Comparison of ENCODE assay signal across 9 cellular contexts in the genomic region with DNA sequence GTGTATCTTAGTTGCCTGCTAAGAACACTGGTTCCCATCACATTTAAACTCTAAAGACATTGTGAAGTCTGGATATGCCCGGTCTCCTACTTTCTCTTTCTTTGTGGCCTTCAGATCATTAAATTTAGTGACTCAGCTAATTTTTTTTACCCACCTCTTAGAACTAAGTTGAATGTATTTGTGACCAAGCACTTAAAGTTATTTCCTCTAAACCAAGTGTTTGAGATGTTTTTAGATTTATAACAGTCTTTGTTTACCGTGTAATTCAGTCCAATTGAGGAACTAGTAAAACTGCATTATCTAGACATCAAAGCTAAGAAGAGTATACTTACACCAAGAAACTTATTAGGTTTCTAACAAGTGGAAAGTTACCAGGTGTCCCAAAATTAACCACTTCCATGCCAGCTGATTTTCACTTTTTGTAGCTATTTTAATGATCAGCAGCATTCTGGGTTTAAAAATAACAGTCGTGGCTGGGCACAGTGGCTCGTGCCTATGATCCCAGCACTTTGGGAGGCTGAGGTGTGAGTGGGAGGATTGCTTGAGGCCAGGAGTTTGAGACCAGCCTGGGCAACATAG. TPM values are rescaled to one million over a fixed set of nuclear protein-coding genes. Genes with fewer than 3 reads are reported as not detected.
DNase-seq lines count a peak whose midpoint lies in the region; ATAC-seq and TF ChIP-seq lines count a peak whose summit lies in the region.
"Had no signal": no experiment of that assay in that cellular context is flagged by ENCODE, and none has a peak within 500 bp of the region (broad histone marks: within the 10 kb centered on the region; RNA-seq: fewer than 3 reads in every experiment).

No MANE protein-coding gene starts in this region.

- no peak overlapping the region for H3K27ac Mint-ChIP-seq in CD8-positive, alpha-beta T cell
- H3K27ac Mint-ChIP-seq in chondrocyte (ENCODE audit: unreplicated experiment) (peak overlapping the region; percentile 88), natural killer cell (peak overlapping the region; percentile 68 to 71)

- no peak overlapping the region for H2AFZ ChIP-seq in Loucy (ENCODE audit: low read length)

- POLR2A ChIA-PET in CD8-positive, alpha-beta T cell (lab: Charles Lee), result no interaction called here

- peak overlapping the region; percentile 53 for H3K4me2 ChIP-seq in Loucy (ENCODE audit: low read depth, low read length, poor library complexity, severe bottlenecking)

- no peak overlapping the region for H3K27ac ChIP-seq in CD8-positive, alpha-beta T cell (ENCODE audit: low read depth, low read length)
- H3K27ac ChIP-seq: foreskin keratinocyte had no signal

- no peaks in the 10 kb centered on the region for H3K9me2 ChIP-seq in Loucy (replicated peaks; ENCODE audit: low read depth, low read length)

- CTCF ChIA-PET in CD8-positive, alpha-beta T cell (lab: Charles Lee), result interaction anchor here (0.9 kb wide), 1 partner anchor 13 kb away, joined by 3 read pairs; no protein-coding TSS in a partner anchor

- no peaks in the 10 kb centered on the region for H3K27me3 ChIP-seq in CD8-positive, alpha-beta T cell (ENCODE audit: insufficient read depth, low read length)
- H3K27me3 ChIP-seq in Loucy (ENCODE audit: insufficient read depth, low read length, poor library complexity, severe bottlenecking), result no peaks in the 10 kb centered on the region
- H3K27me3 ChIP-seq: foreskin keratinocyte had no signal

- H3K4me1 ChIP-seq in CD8-positive, alpha-beta T cell (ENCODE audit: insufficient read depth, low read length), result peaks cover 11% of the 10 kb centered on the region
- H3K4me1 ChIP-seq in Loucy (ENCODE audit: insufficient read depth, low read length, poor library complexity, severe bottlenecking), result peaks cover 22% of the 10 kb centered on the region

- peaks cover 13% of the 10 kb centered on the region for H3K36me3 Mint-ChIP-seq in CD8-positive, alpha-beta T cell
- H3K36me3 Mint-ChIP-seq in chondrocyte (ENCODE audit: low read depth) (peaks cover 4% of the 10 kb centered on the region), natural killer cell (no peaks in the 10 kb centered on the region)

- no peak overlapping the region for H3K4me3 ChIP-seq in CD8-positive, alpha-beta T cell (ENCODE audit: low read depth, low read length)
- H3K4me3 ChIP-seq in Loucy (ENCODE audit: low read length, poor library complexity, severe bottlenecking), result peak overlapping the region; percentile 46

- peak; percentile 31 for ATAC-seq in CD8-positive, alpha-beta T cell
- peak in 2 of 3 donors; percentile 48 to 70 for ATAC-seq in natural killer cell
- ATAC-seq in HG03045 (IDR thresholded peaks at IDR 0.05; ENCODE audit: unreplicated experiment), result no peak
- no peak for ATAC-seq in GM19452 (IDR thresholded peaks at IDR 0.05; ENCODE audit: unreplicated experiment)
- ATAC-seq: foreskin keratinocyte had no signal

- H3K27me3 Mint-ChIP-seq in CD8-positive, alpha-beta T cell (ENCODE audit: low read depth), result no peaks in the 10 kb centered on the region
- H3K27me3 Mint-ChIP-seq in chondrocyte (ENCODE audit: low read depth) (no peaks in the 10 kb centered on the region), natural killer cell (ENCODE audit: low read depth in 2 of 2) (no peaks in the 10 kb centered on the region)

- H4K20me1 ChIP-seq in Loucy (ENCODE audit: insufficient read depth, low read length, poor library complexity, severe bottlenecking), result peaks cover 31% of the 10 kb centered on the region

- intact Hi-C loops in CD8-positive, alpha-beta T cell (cut with DNase I, micrococcal nuclease), result no loop called here
- intact Hi-C loops in natural killer cell (cut with micrococcal nuclease), result no loop called here

- no peak for DNase-seq in CD8-positive, alpha-beta T cell
- DNase-seq in chondrocyte (ENCODE audit: low spot score) (no peak), natural killer cell (no peak), NCI-H2029 treated with DMSO at 0.1 percent for 48 hours (lab: John Stamatoyannopoulos, UW) (no peak), NCI-H2029 (lab: John Stamatoyannopoulos, UW) (no peak)
- DNase-seq: foreskin keratinocyte had no signal

- H3K36me3 ChIP-seq in CD8-positive, alpha-beta T cell (ENCODE audit: insufficient read depth, low read length), result peaks cover 4% of the 10 kb centered on the region
- H3K36me3 ChIP-seq in Loucy (ENCODE audit: insufficient read depth, low read length), result peaks cover 6% of the 10 kb centered on the region; the same call in 1 of the 2 replicates

- TF ChIP-seq CTCF in CD8-positive, alpha-beta T cell (IDR thresholded peaks at IDR 0.05), result no peak
- TF ChIP-seq CTCF in Loucy (conservative IDR thresholded peaks at IDR 0.05; ENCODE audit: low read length) (no peak), chondrocyte (IDR thresholded peaks at IDR 0.05) (no peak), natural killer cell (IDR thresholded peaks at IDR 0.05) (no peak)

- H3K4me3 Mint-ChIP-seq in CD8-positive, alpha-beta T cell, result no peak overlapping the region
- no peak overlapping the region for H3K4me3 Mint-ChIP-seq in chondrocyte (ENCODE audit: unreplicated experiment)
- H3K4me3 Mint-ChIP-seq in natural killer cell, result peak overlapping the region; percentile 14

- H3F3A ChIP-seq in Loucy (ENCODE audit: low read depth), result 0 out of 2 replicates have a peak, but pooled peaks cover 4% of the 10 kb centered on the region

- no peaks in the 10 kb centered on the region for H3K9me3 ChIP-seq in CD8-positive, alpha-beta T cell (ENCODE audit: low read length)
- no peaks in the 10 kb centered on the region for H3K9me3 ChIP-seq in Loucy (ENCODE audit: insufficient read depth, low read depth, low read length)

- H3K9ac ChIP-seq in Loucy (ENCODE audit: low read depth, low read length, poor library complexity, severe bottlenecking), result no peak overlapping the region

- peaks cover 57% of the 10 kb centered on the region for H3K4me1 Mint-ChIP-seq in CD8-positive, alpha-beta T cell (ENCODE audit: low read depth)
- H3K4me1 Mint-ChIP-seq in chondrocyte (ENCODE audit: low read depth), result peaks cover 47% of the 10 kb centered on the region
- H3K4me1 Mint-ChIP-seq in natural killer cell, result peaks cover 47 to 50% of the 10 kb centered on the region in 2 donors

- H3K9me3 Mint-ChIP-seq in CD8-positive, alpha-beta T cell, result no peaks in the 10 kb centered on the region
- H3K9me3 Mint-ChIP-seq in chondrocyte (ENCODE audit: low read depth), result no peaks in the 10 kb centered on the region
- no peaks in the 10 kb centered on the region for H3K9me3 Mint-ChIP-seq in natural killer cell

- H3K79me2 ChIP-seq in Loucy (ENCODE audit: insufficient read depth, low read length), result peaks cover 83% of the 10 kb centered on the region

RNA-seq across cellular contexts. Expression of a gene that starts 53.1 kb away (rescaled TPM):
- total RNA-seq in CD8-positive, alpha-beta T cell, result 10 to 100 TPM; 12.8 to 13.4 TPM
- total RNA-seq in chondrocyte, result 60.1 to 70.9 TPM (median 70.2 TPM) in 3 replicates
- 10 to 100 TPM; 40.2 to 66.2 (median 48.5) TPM for total RNA-seq in natural killer cell

Comparison
In these comparisons a context has a peak if more than half of its experiments do, and no peak if none do; other contexts are left out.
1. ATAC-seq: peak in CD8-positive, alpha-beta T cell (single experiment) and natural killer cell (2 of 3); none in HG03045 (single experiment) and GM19452 (single experiment).